In genomic region chr15:59350421-59350732, GRCh38 we compare ENCODE assay signal across 9 cellular contexts. TPM values are rescaled to one million over a fixed set of nuclear protein-coding genes. Genes with fewer than 3 reads are reported as not detected.
DNase-seq lines count a peak whose midpoint lies in the region; ATAC-seq and TF ChIP-seq lines count a peak whose summit lies in the region.
"Had no signal": no experiment of that assay in that cellular context is flagged by ENCODE, and none has a peak within 500 bp of the region (broad histone marks: within the 10 kb centered on the region; RNA-seq: fewer than 3 reads in every experiment).

No MANE protein-coding gene starts in this region.

- intact Hi-C loops in HCT116 (cut with micrococcal nuclease): no loop called here
- intact Hi-C loops in esophagus muscularis mucosa (cut with DNase I): no loop called here
- intact Hi-C loops in spleen (cut with DNase I; ENCODE audit: low total_unique reads): no loop called here
- intact Hi-C loops in activated naive CD4-positive, alpha-beta T cell treated with anti-CD3 and anti-CD28 coated beads for 36 hours (cut with micrococcal nuclease): loop anchor here (2.0 to 5.0 kb wide), 2 partner anchors 50 to 368 kb away; no protein-coding TSS in a partner anchor

- peak; percentile 1; the same call in 1 of the 2 replicates for TF ChIP-seq RAD21 in HCT116 (IDR thresholded peaks at IDR 0.05; ENCODE audit: low read depth)

- RAD21 ChIA-PET in HCT116 (lab: Charles Lee; ENCODE audit: low non-redundant PET in 1 of 2, low total read pairs in 2 of 2, uncharacterized antibody in 2 of 2, unreplicated experiment in 2 of 2): no interaction called here

- no peaks in the 10 kb centered on the region for H3K36me3 ChIP-seq in HCT116 (ENCODE audit: control insufficient read depth in 1 of 2, insufficient read depth in 2 of 2, low read length in 2 of 2)
- H3K36me3 ChIP-seq in esophagus muscularis mucosa: no peaks in the 10 kb centered on the region
- no peaks in the 10 kb centered on the region for H3K36me3 ChIP-seq in spleen

- H3K9me3 ChIP-seq in HCT116 (ENCODE audit: control insufficient read depth in 1 of 2, insufficient read depth in 1 of 2, low read depth in 1 of 2, low read length in 2 of 2) (no peaks in the 10 kb centered on the region), esophagus muscularis mucosa (no peaks in the 10 kb centered on the region), spleen (no peaks in the 10 kb centered on the region)

- H3K27ac Mint-ChIP-seq in WTC11: peak overlapping the region; percentile 68
- H3K27ac Mint-ChIP-seq in activated naive CD4-positive, alpha-beta T cell treated with anti-CD3 and anti-CD28 coated beads for 36 hours: no peak overlapping the region
- no peak overlapping the region for H3K27ac Mint-ChIP-seq in immature natural killer cell

- TF ChIP-seq POLR2A in HCT116 (IDR thresholded peaks at IDR 0.05; ENCODE audit: borderline replicate concordance, extremely low read depth, insufficient read depth, insufficient read length): no peak
- TF ChIP-seq POLR2A in esophagus muscularis mucosa (IDR thresholded peaks at IDR 0.05; ENCODE audit: low read depth): no peak
- TF ChIP-seq POLR2A in spleen (IDR thresholded peaks at IDR 0.05): no peak

- POLR2A ChIA-PET in HCT116 (lab: Charles Lee) (interaction anchor here (1.3 kb wide), 1 partner anchor 22 kb away, joined by 4 read pairs; the partner anchor contains the start of gene MYO1E), WTC11 (lab: Charles Lee) (interaction anchor here (0.8 kb wide), 1 partner anchor 23 kb away, joined by 3 read pairs; no protein-coding TSS in a partner anchor)

- DNase-seq in HCT116 (ENCODE audit: low read depth, low spot score): no peak
- DNase-seq in WTC11 (ENCODE audit: low spot score): no peak
- DNase-seq in esophagus muscularis mucosa (ENCODE audit: extremely low spot score): no peak
- DNase-seq in spleen: no peak
- no peak for DNase-seq in activated naive CD4-positive, alpha-beta T cell treated with anti-CD3 and anti-CD28 coated beads for 36 hours
- DNase-seq in NCI-H526 treated with DMSO at 0.1 percent for 48 hours (lab: John Stamatoyannopoulos, UW): no peak
- no peak for DNase-seq in immature natural killer cell
- DNase-seq in NK-92 (lab: John Stamatoyannopoulos, UW; ENCODE audit: unreplicated experiment): no peak
- DNase-seq: naive thymus-derived CD4-positive, alpha-beta T cell had no signal

- H3K27ac ChIP-seq in HCT116 (ENCODE audit: low read depth, low read length) (peak overlapping the region; percentile 84), esophagus muscularis mucosa (replicated peaks in 1 of 4) (peak overlapping the region; percentile 64 to 70 (median 68)), spleen (peak overlapping the region in 5 of 8 donors; percentile 6 to 52 (median 40))

- no peaks in the 10 kb centered on the region for H3K27me3 ChIP-seq in HCT116 (ENCODE audit: insufficient read depth, low read length)
- no peaks in the 10 kb centered on the region for H3K27me3 ChIP-seq in esophagus muscularis mucosa
- H3K27me3 ChIP-seq in spleen (replicated peaks in 1 of 7): no peaks in the 10 kb centered on the region

- TF ChIP-seq EP300 in esophagus muscularis mucosa (IDR thresholded peaks at IDR 0.05): no peak

- H2AFZ ChIP-seq in HCT116 (ENCODE audit: low read depth, low read length, poor library complexity, severe bottlenecking): no peak overlapping the region

- peak overlapping the region; percentile 57 for H3K9ac ChIP-seq in HCT116 (ENCODE audit: low read length)

- no peaks in the 10 kb centered on the region for H3K9me2 ChIP-seq in HCT116 (ENCODE audit: insufficient read depth)

- TF ChIP-seq CTCF in HCT116 (IDR thresholded peaks at IDR 0.05 in 2 of 3, conservative IDR thresholded peaks at IDR 0.05 in 1 of 3; ENCODE audit: borderline replicate concordance in 1 of 3, insufficient read depth in 1 of 3, low read depth in 2 of 3, low read length in 2 of 3): no peak
- no peak for TF ChIP-seq CTCF in WTC11 (IDR thresholded peaks at IDR 0.05)
- TF ChIP-seq CTCF in esophagus muscularis mucosa (IDR thresholded peaks at IDR 0.05): no peak
- TF ChIP-seq CTCF in spleen (IDR thresholded peaks at IDR 0.05 in 8 of 11, conservative IDR thresholded peaks at IDR 0.05 in 3 of 11): no peak

- CTCF ChIA-PET in HCT116 (lab: Charles Lee) (no interaction called here), WTC11 (lab: Charles Lee) (no interaction called here)
- CTCF ChIA-PET in activated naive CD4-positive, alpha-beta T cell treated with anti-CD3 and anti-CD28 coated beads for 36 hours (lab: Charles Lee): no interaction called here

- H3K4me3 Mint-ChIP-seq in WTC11 (no peak overlapping the region), immature natural killer cell (no peak overlapping the region)
- no peak overlapping the region for H3K4me3 Mint-ChIP-seq in activated naive CD4-positive, alpha-beta T cell treated with anti-CD3 and anti-CD28 coated beads for 36 hours

- H3K4me1 Mint-ChIP-seq in WTC11 (peaks cover 89% of the 10 kb centered on the region), immature natural killer cell (peaks cover 30 to 32% of the 10 kb centered on the region in 2 donors)
- peaks cover 18% of the 10 kb centered on the region for H3K4me1 Mint-ChIP-seq in activated naive CD4-positive, alpha-beta T cell treated with anti-CD3 and anti-CD28 coated beads for 36 hours (ENCODE audit: low read depth)

- H3K4me3 ChIP-seq in HCT116 (replicated peaks in 1 of 2; ENCODE audit: low read depth in 1 of 2, low read length in 2 of 2) (peak overlapping the region in 1 of 2 experiments; percentile 32; a peak in 2 of 4 replicates), esophagus muscularis mucosa (no peak overlapping the region), spleen (no peak overlapping the region)

- WGBS in esophagus muscularis mucosa: 69% methylated on average over 1 of the region's 1 CpG
- 77 to 95% (median 86%) methylated on average over 1 of the region's 1 CpG for WGBS in spleen, 5 donors

- H3K4me2 ChIP-seq in HCT116 (ENCODE audit: low read length): peak overlapping the region; percentile 77

- no TSS peak for BruUV-seq in HCT116 (replicated peaks; lab: Mats Ljungman, UMichigan)

- peaks cover 87% of the 10 kb centered on the region for H3K79me2 ChIP-seq in HCT116 (ENCODE audit: insufficient read depth, low read length)

- no peaks in the 10 kb centered on the region for H4K20me1 ChIP-seq in HCT116 (ENCODE audit: insufficient read depth)

- ATAC-seq in HCT116 (peak; percentile 58), WTC11 (no peak)

- no peaks in the 10 kb centered on the region for H3K9me3 Mint-ChIP-seq in WTC11
- no peaks in the 10 kb centered on the region for H3K9me3 Mint-ChIP-seq in activated naive CD4-positive, alpha-beta T cell treated with anti-CD3 and anti-CD28 coated beads for 36 hours
- no peaks in the 10 kb centered on the region for H3K9me3 Mint-ChIP-seq in immature natural killer cell
- H3K9me3 Mint-ChIP-seq: naive thymus-derived CD4-positive, alpha-beta T cell had no signal

- H3K4me1 ChIP-seq in HCT116 (ENCODE audit: control insufficient read depth in 1 of 2, insufficient read depth in 2 of 2, low read length in 2 of 2): peaks cover 17 to 57% of the 10 kb centered on the region in 2 experiments
- H3K4me1 ChIP-seq in esophagus muscularis mucosa: peaks cover 23 to 48% (median 40%) of the 10 kb centered on the region in 4 donors
- peaks cover 19 to 79% (median 54%) of the 10 kb centered on the region in 6 donors for H3K4me1 ChIP-seq in spleen

- H3K36me3 Mint-ChIP-seq in WTC11: peaks cover 3% of the 10 kb centered on the region; the same call in 1 of the 2 replicates
- no peaks in the 10 kb centered on the region for H3K36me3 Mint-ChIP-seq in activated naive CD4-positive, alpha-beta T cell treated with anti-CD3 and anti-CD28 coated beads for 36 hours (ENCODE audit: low read depth)
- no peaks in the 10 kb centered on the region for H3K36me3 Mint-ChIP-seq in immature natural killer cell

- H3K27me3 Mint-ChIP-seq in WTC11 (ENCODE audit: low read depth) (peaks cover 38% of the 10 kb centered on the region), immature natural killer cell (ENCODE audit: low read depth in 3 of 3) (peaks cover 2 to 5% (median 4%) of the 10 kb centered on the region in 3 donors)
- H3K27me3 Mint-ChIP-seq in activated naive CD4-positive, alpha-beta T cell treated with anti-CD3 and anti-CD28 coated beads for 36 hours (ENCODE audit: low read depth): no peaks in the 10 kb centered on the region

TF ChIP-seq in HCT116, 20 proteins besides CTCF, POLR2A, EP300 and RAD21:
- no peak for TF ChIP-seq SP1 (IDR thresholded peaks at IDR 0.05; ENCODE audit: low read depth)
- TF ChIP-seq MAX (IDR thresholded peaks at IDR 0.05): 0 out of 2 replicates have a peak, but pooled peaks have one; percentile 10
- TF ChIP-seq CBX3 (IDR thresholded peaks at IDR 0.05; ENCODE audit: low read depth): no peak

TF ChIP-seq in WTC11, 78 proteins besides CTCF, POLR2A, EP300 and RAD21 (continues in another document):
- TF ChIP-seq TP53 (CRISPR knock-in tag; IDR thresholded peaks at IDR 0.05) (no peak), NR1H2 (CRISPR knock-in tag; IDR thresholded peaks at IDR 0.05) (no peak), ZNF281 (CRISPR knock-in tag; IDR thresholded peaks at IDR 0.05) (no peak), NR3C1 (CRISPR knock-in tag; conservative IDR thresholded peaks at IDR 0.05; ENCODE audit: low read depth) (no peak)

RNA-seq across cellular contexts. Expression of gene MYO1E, which starts 22.3 kb away (rescaled TPM):
- total RNA-seq in HCT116 (2021; ENCODE audit: unreplicated experiment) (182 TPM), WTC11 (2021) (83.6 to 104 TPM (median 99.9 TPM) in 3 replicates), esophagus muscularis mucosa (10 to 100 TPM; 32.7 to 39.9 (median 37.6) TPM), spleen (100 to 1,000 TPM in 1 of 7 donors, 10 to 100 TPM in 6; 58.4 to 115 (median 87.2) TPM)
- polyA plus RNA-seq in HCT116 (2012): 54.4 and 70.8 TPM in 2 replicates
- polyA plus RNA-seq in spleen (10 to 100 TPM; 21.3 to 33.7 (median 23.8) TPM), immature natural killer cell (10 to 100 TPM in 1 of 3 donors, 1 to 10 TPM in 2; 4.7 to 15.4 (median 7.1) TPM)
- total RNA-seq in activated naive CD4-positive, alpha-beta T cell treated with anti-CD3 and anti-CD28 coated beads for 36 hours: 1 to 10 TPM; 1.4 to 2.9 TPM
- polyA plus RNA-seq: naive thymus-derived CD4-positive, alpha-beta T cell had no signal

Comparison
In these comparisons a context has a peak if more than half of its experiments do, and no peak if none do; other contexts are left out.
1. RNA of gene MYO1E, which starts 22.3 kb away (total RNA-seq): 182 TPM in HCT116 (single experiment), 58.4 to 115 TPM in spleen, 83.6 to 104 TPM in WTC11 and 32.7 to 39.9 TPM in esophagus muscularis mucosa; 1.4 to 2.9 TPM in activated naive CD4-positive, alpha-beta T cell treated with anti-CD3 and anti-CD28 coated beads for 36 hours; every median in the first group is over 4 times any median in the second.
2. Of the 4 proteins assayed by ChIP-seq in both WTC11 and HCT116: peak only in WTC11: none; only in HCT116: MAX; in both: none; in neither: 3.
3. Peak in every context shown above with its lines, with median percentiles within 50 percentile points of each other: H3K27ac ChIP-seq.